ENCODE assay signal across 8 cellular contexts in the genomic region with DNA sequence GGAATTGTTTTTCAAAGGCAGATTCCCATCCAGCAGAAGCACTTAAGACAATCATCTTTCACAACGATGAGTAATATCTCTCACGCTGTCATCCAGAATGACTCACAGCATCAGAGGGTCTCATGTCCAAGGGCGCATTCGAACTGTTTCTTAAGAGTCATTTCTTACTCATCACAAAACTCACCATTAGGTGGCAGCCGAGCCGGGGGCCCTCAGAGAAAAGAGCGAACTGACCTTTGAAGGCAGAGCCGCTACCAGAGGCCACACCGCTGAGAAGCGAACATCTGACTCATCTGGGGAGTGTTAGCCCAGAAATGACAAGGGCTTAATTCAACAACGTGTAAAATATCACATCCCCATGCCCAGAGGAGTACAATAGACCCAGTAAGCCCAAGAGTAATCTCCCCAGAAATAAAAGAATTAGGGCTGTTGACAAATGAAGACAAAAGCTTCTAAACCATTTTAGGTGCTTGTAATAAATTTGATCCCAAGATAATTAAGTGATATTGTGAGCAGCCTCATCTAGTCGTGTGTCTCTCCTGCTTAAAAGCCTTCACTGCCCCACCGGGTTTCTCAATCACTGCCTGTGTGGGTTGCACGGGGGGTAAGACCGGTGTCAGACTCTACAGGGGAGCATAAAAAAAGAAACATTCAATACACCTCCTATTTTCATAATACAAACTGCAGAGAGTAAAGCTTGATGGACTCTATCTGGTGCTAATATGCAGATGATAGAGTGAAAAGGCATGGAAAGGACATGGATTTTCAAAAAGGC.
A peak's percentile ranks its signal among the peaks of the same experiment; 100 is the strongest.
DNase-seq lines count a peak whose midpoint lies in the region; ATAC-seq and TF ChIP-seq lines count a peak whose summit lies in the region.

No MANE protein-coding gene starts in this region.

- ATAC-seq in HG03342 (IDR thresholded peaks at IDR 0.05; ENCODE audit: unreplicated experiment), result peak; percentile 93

- peak overlapping the region in 1 of 3 donors; percentile 10 for H3K9ac ChIP-seq in skeletal muscle tissue (ENCODE audit: low read depth in 1 of 3, low read length in 3 of 3)

- TF ChIP-seq CTCF in AG09319 (IDR thresholded peaks at IDR 0.05; ENCODE audit: low read depth, low read length), result peak; percentile 72

- no peaks in the 10 kb centered on the region for H3K9me3 ChIP-seq in skeletal muscle tissue (ENCODE audit: control insufficient read depth in 3 of 3, low read length in 3 of 3)

- H3K4me1 ChIP-seq in skeletal muscle tissue (ENCODE audit: control insufficient read depth in 3 of 3, insufficient read depth in 3 of 3, low read length in 3 of 3), result peaks cover 8 to 17% (median 16%) of the 10 kb centered on the region in 3 donors

- H3K4me3 ChIP-seq in skeletal muscle tissue (ENCODE audit: low read length in 3 of 3), result no peak overlapping the region

- H3K27ac ChIP-seq in angular gyrus (ENCODE audit: low read depth, low read length) (peak overlapping the region; percentile 22), skeletal muscle tissue (ENCODE audit: low read depth, low read length) (peak overlapping the region; percentile 62)

- DNase-seq in AG09319 (ENCODE audit: extremely low read depth, low read depth), result peak; percentile 69
- DNase-seq in GM19240 (ENCODE audit: insufficient read length, low spot score), result peak; percentile 36
- DNase-seq in SW 1271 (lab: John Stamatoyannopoulos, UW), result peak; percentile 94 to 95
- DNase-seq in hepatic stellate cell (ENCODE audit: low spot score), result peak; percentile 54
- no peak for DNase-seq in NCI-H345 treated with DMSO at 0.1 percent for 48 hours (lab: John Stamatoyannopoulos, UW; ENCODE audit: unreplicated experiment)

- no peaks in the 10 kb centered on the region for H3K27me3 ChIP-seq in skeletal muscle tissue (ENCODE audit: control insufficient read depth in 3 of 3, insufficient read depth in 3 of 3, low read length in 3 of 3)

- H3K36me3 ChIP-seq in skeletal muscle tissue (ENCODE audit: control insufficient read depth in 3 of 3, insufficient read depth in 3 of 3, low read length in 3 of 3), result no peaks in the 10 kb centered on the region
